In genomic region chr11:62600367-62601113, GRCh38 we compare ENCODE assay signal across 8 cellular contexts. TPM values are rescaled to one million over a fixed set of nuclear protein-coding genes. Genes with fewer than 3 reads are reported as not detected.
A peak's percentile ranks its signal among the peaks of the same experiment; 100 is the strongest.
DNase-seq lines count a peak whose midpoint lies in the region; ATAC-seq and TF ChIP-seq lines count a peak whose summit lies in the region.

No MANE protein-coding gene starts in this region.

- POLR2A ChIA-PET in CD8-positive, alpha-beta T cell (lab: Charles Lee): interaction anchor here (0.5 to 3.8 kb wide), 10 partner anchors 9 to 241 kb away, joined by 3 to 78 read pairs (median 10); partner anchors contain the start of genes B3GAT3, C11orf98, CSKMT and EEF1G

- no peak for ATAC-seq in CD8-positive, alpha-beta T cell
- ATAC-seq in natural killer cell treated with Interleukin-12 subunit alpha and Interleukin-12 subunit beta and Interleukin-15 and Interleukin-18, amount 100 ng/mL, for 72 hours: no peak
- ATAC-seq in GM19397 (IDR thresholded peaks at IDR 0.05; ENCODE audit: unreplicated experiment): no peak
- ATAC-seq in GM21390 (IDR thresholded peaks at IDR 0.05; ENCODE audit: unreplicated experiment): no peak

- no peaks in the 10 kb centered on the region for H3K9me2 ChIP-seq in MM.1S (replicated peaks; ENCODE audit: insufficient read depth, low read length)

- peaks cover 21% of the 10 kb centered on the region for H3F3A ChIP-seq in MM.1S (ENCODE audit: insufficient read depth, low read length)

- peak overlapping the region; percentile 89 for H3K4me3 Mint-ChIP-seq in CD8-positive, alpha-beta T cell
- H3K4me3 Mint-ChIP-seq in natural killer cell treated with Interleukin-12 subunit alpha and Interleukin-12 subunit beta and Interleukin-15 and Interleukin-18, amount 100 ng/mL, for 72 hours: peak overlapping the region; percentile 91

- peaks cover 79% of the 10 kb centered on the region for H3K36me3 Mint-ChIP-seq in CD8-positive, alpha-beta T cell
- H3K36me3 Mint-ChIP-seq in natural killer cell treated with Interleukin-12 subunit alpha and Interleukin-12 subunit beta and Interleukin-15 and Interleukin-18, amount 100 ng/mL, for 72 hours: peaks cover 46% of the 10 kb centered on the region

- peak overlapping the region; percentile 92 for H3K27ac Mint-ChIP-seq in CD8-positive, alpha-beta T cell
- peak overlapping the region; percentile 89 to 90 for H3K27ac Mint-ChIP-seq in natural killer cell treated with Interleukin-12 subunit alpha and Interleukin-12 subunit beta and Interleukin-15 and Interleukin-18, amount 100 ng/mL, for 72 hours

- intact Hi-C loops in CD8-positive, alpha-beta T cell (cut with DNase I, micrococcal nuclease): loop anchor here (1.0 to 5.0 kb wide), 6 partner anchors 8 to 1237 kb away; partner anchors contain the start of genes SLC3A2 (in 2 of the 2), ATL3 (in 1 of the 2), EML3 (in 1 of the 2) and MARK2 (in 1 of the 2)
- intact Hi-C loops in colonic mucosa (cut with DNase I): no loop called here

- peak overlapping the region; percentile 67 for H2AFZ ChIP-seq in MM.1S (ENCODE audit: low read length)

- H3K9me3 ChIP-seq in CD8-positive, alpha-beta T cell (ENCODE audit: low read length): no peaks in the 10 kb centered on the region
- H3K9me3 ChIP-seq in MM.1S (replicated peaks; ENCODE audit: insufficient read depth, low read length) (no peaks in the 10 kb centered on the region), colonic mucosa (no peaks in the 10 kb centered on the region)

- no peaks in the 10 kb centered on the region for H3K27me3 ChIP-seq in CD8-positive, alpha-beta T cell (ENCODE audit: insufficient read depth, low read length)
- no peaks in the 10 kb centered on the region for H3K27me3 ChIP-seq in MM.1S (replicated peaks; ENCODE audit: insufficient read depth, low read length)
- H3K27me3 ChIP-seq in colonic mucosa: no peaks in the 10 kb centered on the region

- H3K27me3 Mint-ChIP-seq in CD8-positive, alpha-beta T cell (ENCODE audit: low read depth): no peaks in the 10 kb centered on the region
- H3K27me3 Mint-ChIP-seq in natural killer cell treated with Interleukin-12 subunit alpha and Interleukin-12 subunit beta and Interleukin-15 and Interleukin-18, amount 100 ng/mL, for 72 hours: no peaks in the 10 kb centered on the region

- CTCF ChIA-PET in CD8-positive, alpha-beta T cell (lab: Charles Lee): interaction anchor here (1.1 to 4.7 kb wide), 5 partner anchors 8 to 175 kb away, joined by 3 to 37 read pairs (median 3); partner anchors contain the start of genes C11orf98, CSKMT, EML3 and INTS5

- peak in 3 of 7 experiments; percentile 29 to 42 (median 33) for DNase-seq in CD8-positive, alpha-beta T cell
- peak; percentile 44 for DNase-seq in MM.1S
- no peak for DNase-seq in colonic mucosa
- no peak for DNase-seq in natural killer cell treated with Interleukin-12 subunit alpha and Interleukin-12 subunit beta and Interleukin-15 and Interleukin-18, amount 100 ng/mL, for 72 hours (ENCODE audit: low spot score)
- no peak for DNase-seq in mesenteric fat pad (ENCODE audit: low spot score)
- DNase-seq in NCI-H2081 (lab: John Stamatoyannopoulos, UW): no peak

- H4K20me1 ChIP-seq in MM.1S (ENCODE audit: insufficient read depth, low read length): no peaks in the 10 kb centered on the region

- peaks cover 56% of the 10 kb centered on the region for H3K4me1 Mint-ChIP-seq in CD8-positive, alpha-beta T cell (ENCODE audit: low read depth)
- H3K4me1 Mint-ChIP-seq in natural killer cell treated with Interleukin-12 subunit alpha and Interleukin-12 subunit beta and Interleukin-15 and Interleukin-18, amount 100 ng/mL, for 72 hours (ENCODE audit: low read depth in 2 of 2): peaks cover 53 to 56% of the 10 kb centered on the region in 2 donors

- H3K4me1 ChIP-seq in CD8-positive, alpha-beta T cell (ENCODE audit: insufficient read depth, low read length): peaks cover 22% of the 10 kb centered on the region
- H3K4me1 ChIP-seq in MM.1S (ENCODE audit: low read length) (peaks cover 10% of the 10 kb centered on the region), colonic mucosa (peaks cover 5% of the 10 kb centered on the region)

- no peak for TF ChIP-seq CTCF in CD8-positive, alpha-beta T cell (IDR thresholded peaks at IDR 0.05)
- TF ChIP-seq CTCF in MM.1S (IDR thresholded peaks at IDR 0.05; ENCODE audit: low read length): no peak
- no peak for TF ChIP-seq CTCF in colonic mucosa (IDR thresholded peaks at IDR 0.05)

- peak overlapping the region; percentile 83 for H3K27ac ChIP-seq in CD8-positive, alpha-beta T cell (ENCODE audit: low read depth, low read length)
- H3K27ac ChIP-seq in MM.1S (ENCODE audit: low read length): peak overlapping the region; percentile 86
- peak overlapping the region; percentile 99 for H3K27ac ChIP-seq in colonic mucosa

- H3K4me2 ChIP-seq in MM.1S (ENCODE audit: low read depth, low read length): peak overlapping the region; percentile 97

- peaks cover 35% of the 10 kb centered on the region for H3K36me3 ChIP-seq in CD8-positive, alpha-beta T cell (ENCODE audit: insufficient read depth, low read length)
- H3K36me3 ChIP-seq in MM.1S (replicated peaks; ENCODE audit: insufficient read depth, low read length) (peaks cover 22% of the 10 kb centered on the region), colonic mucosa (peaks cover 6% of the 10 kb centered on the region)

- peaks cover 52% of the 10 kb centered on the region for H3K79me2 ChIP-seq in MM.1S (ENCODE audit: low read length)

- H3K9ac ChIP-seq in MM.1S (ENCODE audit: low read length): peak overlapping the region; percentile 97
- peak overlapping the region; percentile 97 to 98 for H3K9ac ChIP-seq in colonic mucosa (ENCODE audit: low read depth in 2 of 2, low read length in 2 of 2)

- peak overlapping the region; percentile 62 for H3K4me3 ChIP-seq in CD8-positive, alpha-beta T cell (ENCODE audit: low read depth, low read length)
- H3K4me3 ChIP-seq in MM.1S (ENCODE audit: low read length) (peak overlapping the region; percentile 92), colonic mucosa (peak overlapping the region; percentile 87)

- H3K9me3 Mint-ChIP-seq in CD8-positive, alpha-beta T cell: no peaks in the 10 kb centered on the region
- H3K9me3 Mint-ChIP-seq in natural killer cell treated with Interleukin-12 subunit alpha and Interleukin-12 subunit beta and Interleukin-15 and Interleukin-18, amount 100 ng/mL, for 72 hours: no peaks in the 10 kb centered on the region

RNA-seq across cellular contexts. Expression of gene MTA2, which starts 1.1 kb away (rescaled TPM):
- 100 to 1,000 TPM; 148 to 154 TPM for total RNA-seq in CD8-positive, alpha-beta T cell
- 100 to 1,000 TPM in 1 of 2 donors, 10 to 100 TPM in 1; 91.0 to 133 TPM for total RNA-seq in colonic mucosa
- total RNA-seq in natural killer cell treated with Interleukin-12 subunit alpha and Interleukin-12 subunit beta and Interleukin-15 and Interleukin-18, amount 100 ng/mL, for 72 hours: 100 to 1,000 TPM; 234 to 259 TPM
- total RNA-seq in mesenteric fat pad: 103 TPM

RNA-seq across cellular contexts. Expression of gene TUT1, which starts 9.2 kb away (rescaled TPM):
- total RNA-seq in CD8-positive, alpha-beta T cell: 10 to 100 TPM; 15.3 to 17.7 TPM
- total RNA-seq in colonic mucosa: 10 to 100 TPM; 11.1 to 26.2 TPM
- 10 to 100 TPM; 24.1 to 35.7 TPM for total RNA-seq in natural killer cell treated with Interleukin-12 subunit alpha and Interleukin-12 subunit beta and Interleukin-15 and Interleukin-18, amount 100 ng/mL, for 72 hours
- total RNA-seq in mesenteric fat pad: 13.4 TPM

RNA-seq across cellular contexts. Expression of gene EML3, which starts 12.0 kb away (rescaled TPM):
- 100 to 1,000 TPM; 167 to 189 TPM for total RNA-seq in CD8-positive, alpha-beta T cell
- 10 to 100 TPM; 37.5 to 58.7 TPM for total RNA-seq in colonic mucosa
- 100 to 1,000 TPM; 122 to 205 TPM for total RNA-seq in natural killer cell treated with Interleukin-12 subunit alpha and Interleukin-12 subunit beta and Interleukin-15 and Interleukin-18, amount 100 ng/mL, for 72 hours
- total RNA-seq in mesenteric fat pad: 116 TPM

RNA-seq across cellular contexts. Expression of gene ROM1, which starts 12.5 kb away (rescaled TPM):
- 1 to 10 TPM; 1.7 to 2.1 TPM for total RNA-seq in CD8-positive, alpha-beta T cell
- total RNA-seq in colonic mucosa: 1 to 10 TPM; 3.2 to 3.6 TPM
- 1 to 10 TPM; 4.5 to 4.6 TPM for total RNA-seq in natural killer cell treated with Interleukin-12 subunit alpha and Interleukin-12 subunit beta and Interleukin-15 and Interleukin-18, amount 100 ng/mL, for 72 hours
- total RNA-seq in mesenteric fat pad: 6.7 TPM

RNA-seq across cellular contexts. Expression of gene B3GAT3, which starts 21.2 kb away (rescaled TPM):
- total RNA-seq in CD8-positive, alpha-beta T cell: 10 to 100 TPM; 41.7 to 44.0 TPM
- 10 to 100 TPM; 21.8 to 37.7 TPM for total RNA-seq in colonic mucosa
- total RNA-seq in natural killer cell treated with Interleukin-12 subunit alpha and Interleukin-12 subunit beta and Interleukin-15 and Interleukin-18, amount 100 ng/mL, for 72 hours: 10 to 100 TPM; 72.8 to 98.7 TPM
- total RNA-seq in mesenteric fat pad: 42.0 TPM
